1 cellular context compared by ENCODE assay signal in genomic region chr7:99380823-99381663, GRCh38.
TF ChIP-seq lines count a peak whose summit lies in the region.

No MANE protein-coding gene starts in this region.

TF ChIP-seq in GM12878, 131 proteins besides CTCF, POLR2A, EP300 and RAD21 (continues in another document):
- TF ChIP-seq ZNF207 (IDR thresholded peaks at IDR 0.05; ENCODE audit: borderline replicate concordance) (no peak), ZBED1 (IDR thresholded peaks at IDR 0.05; ENCODE audit: borderline replicate concordance) (peak; percentile 3), RELB (IDR thresholded peaks at IDR 0.05; ENCODE audit: low read depth) (peak; percentile 9), ETV6 (conservative IDR thresholded peaks at IDR 0.05 in 1 of 2, IDR thresholded peaks at IDR 0.05 in 1 of 2; ENCODE audit: borderline replicate concordance in 1 of 2, low read depth in 1 of 2) (peak in 1 of 2 experiments; percentile 50; a peak in 1 of 4 replicates), NRF1 (conservative IDR thresholded peaks at IDR 0.05; ENCODE audit: low read depth, low read length) (peak; percentile 45), SMAD1 (IDR thresholded peaks at IDR 0.05; ENCODE audit: low read depth, partially characterized antibody) (peak; percentile 35), NFYA (IDR thresholded peaks at IDR 0.05; ENCODE audit: borderline replicate concordance, low read depth, low read length) (no peak), ZNF622 (IDR thresholded peaks at IDR 0.05) (no peak), ZNF274 (IDR thresholded peaks at IDR 0.05; ENCODE audit: insufficient read depth, insufficient read length) (no peak), SREBF2 (IDR thresholded peaks at IDR 0.05; ENCODE audit: low read length) (no peak), PAX5 (IDR thresholded peaks at IDR 0.05; ENCODE audit: borderline replicate concordance, low read depth, low read length) (peak; percentile 50), REST (IDR thresholded peaks at IDR 0.05; ENCODE audit: low read depth, low read length) (no peak), SMAD5 (IDR thresholded peaks at IDR 0.05; ENCODE audit: low read depth) (peak; percentile 64; the same call in 1 of the 2 replicates), SIN3A (IDR thresholded peaks at IDR 0.05; ENCODE audit: low read depth, low read length) (peak; percentile 69; the same call in 1 of the 2 replicates), RELA (IDR thresholded peaks at IDR 0.05; ENCODE audit: borderline replicate concordance, partially characterized antibody) (peak; percentile 84), KLF5 (IDR thresholded peaks at IDR 0.05; ENCODE audit: partially characterized antibody) (peak; percentile 22), CBX3 (IDR thresholded peaks at IDR 0.05; ENCODE audit: borderline replicate concordance, low read depth) (no peak), HDGF (IDR thresholded peaks at IDR 0.05) (peak; percentile 91; the same call in 1 of the 2 replicates), NKRF (conservative IDR thresholded peaks at IDR 0.05) (0 out of 2 replicates have a peak, but pooled peaks have one; percentile 17), BRCA1 (IDR thresholded peaks at IDR 0.05; ENCODE audit: low read depth, low read length) (no peak), SUZ12 (IDR thresholded peaks at IDR 0.05; ENCODE audit: unreplicated experiment) (no peak), WRNIP1 (IDR thresholded peaks at IDR 0.05; ENCODE audit: borderline replicate concordance, low read depth, low read length) (no peak), STAT1 (conservative IDR thresholded peaks at IDR 0.05) (no peak), ZNF217 (IDR thresholded peaks at IDR 0.05) (no peak), MYC (IDR thresholded peaks at IDR 0.05; ENCODE audit: insufficient read depth, insufficient read length, insufficient replicate concordance, low read length, severe bottlenecking) (peak; percentile 93), TBL1XR1 (IDR thresholded peaks at IDR 0.05; ENCODE audit: low read depth, low read length) (no peak), IRF3 (IDR thresholded peaks at IDR 0.05) (no peak), FOXM1 (IDR thresholded peaks at IDR 0.05; ENCODE audit: low read depth, low read length) (no peak), PAX8 (IDR thresholded peaks at IDR 0.05) (no peak), POLR2AphosphoS5 (IDR thresholded peaks at IDR 0.05; ENCODE audit: low read length) (peak; percentile 93), ZBTB11 (CRISPR knock-in tag; IDR thresholded peaks at IDR 0.05) (no peak), HDAC6 (IDR thresholded peaks at IDR 0.05; ENCODE audit: unreplicated experiment) (peak; percentile 43), TCF12 (IDR thresholded peaks at IDR 0.05; ENCODE audit: low read depth, low read length) (peak; percentile 61; the same call in 1 of the 2 replicates), CBFB (IDR thresholded peaks at IDR 0.05; ENCODE audit: low read depth) (peak; percentile 65; the same call in 1 of the 2 replicates), NR2C2 (IDR thresholded peaks at IDR 0.05; ENCODE audit: borderline replicate concordance, control insufficient read depth, insufficient read length, low read depth) (no peak), ASH2L (IDR thresholded peaks at IDR 0.05; ENCODE audit: borderline replicate concordance, low read depth) (no peak)
- TF ChIP-seq, protein P1, sequence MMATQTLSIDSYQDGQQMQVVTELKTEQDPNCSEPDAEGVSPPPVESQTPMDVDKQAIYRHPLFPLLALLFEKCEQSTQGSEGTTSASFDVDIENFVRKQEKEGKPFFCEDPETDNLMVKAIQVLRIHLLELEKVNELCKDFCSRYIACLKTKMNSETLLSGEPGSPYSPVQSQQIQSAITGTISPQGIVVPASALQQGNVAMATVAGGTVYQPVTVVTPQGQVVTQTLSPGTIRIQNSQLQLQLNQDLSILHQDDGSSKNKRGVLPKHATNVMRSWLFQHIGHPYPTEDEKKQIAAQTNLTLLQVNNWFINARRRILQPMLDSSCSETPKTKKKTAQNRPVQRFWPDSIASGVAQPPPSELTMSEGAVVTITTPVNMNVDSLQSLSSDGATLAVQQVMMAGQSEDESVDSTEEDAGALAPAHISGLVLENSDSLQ (IDR thresholded peaks at IDR 0.05) = no peak
- TF ChIP-seq, protein P2, sequence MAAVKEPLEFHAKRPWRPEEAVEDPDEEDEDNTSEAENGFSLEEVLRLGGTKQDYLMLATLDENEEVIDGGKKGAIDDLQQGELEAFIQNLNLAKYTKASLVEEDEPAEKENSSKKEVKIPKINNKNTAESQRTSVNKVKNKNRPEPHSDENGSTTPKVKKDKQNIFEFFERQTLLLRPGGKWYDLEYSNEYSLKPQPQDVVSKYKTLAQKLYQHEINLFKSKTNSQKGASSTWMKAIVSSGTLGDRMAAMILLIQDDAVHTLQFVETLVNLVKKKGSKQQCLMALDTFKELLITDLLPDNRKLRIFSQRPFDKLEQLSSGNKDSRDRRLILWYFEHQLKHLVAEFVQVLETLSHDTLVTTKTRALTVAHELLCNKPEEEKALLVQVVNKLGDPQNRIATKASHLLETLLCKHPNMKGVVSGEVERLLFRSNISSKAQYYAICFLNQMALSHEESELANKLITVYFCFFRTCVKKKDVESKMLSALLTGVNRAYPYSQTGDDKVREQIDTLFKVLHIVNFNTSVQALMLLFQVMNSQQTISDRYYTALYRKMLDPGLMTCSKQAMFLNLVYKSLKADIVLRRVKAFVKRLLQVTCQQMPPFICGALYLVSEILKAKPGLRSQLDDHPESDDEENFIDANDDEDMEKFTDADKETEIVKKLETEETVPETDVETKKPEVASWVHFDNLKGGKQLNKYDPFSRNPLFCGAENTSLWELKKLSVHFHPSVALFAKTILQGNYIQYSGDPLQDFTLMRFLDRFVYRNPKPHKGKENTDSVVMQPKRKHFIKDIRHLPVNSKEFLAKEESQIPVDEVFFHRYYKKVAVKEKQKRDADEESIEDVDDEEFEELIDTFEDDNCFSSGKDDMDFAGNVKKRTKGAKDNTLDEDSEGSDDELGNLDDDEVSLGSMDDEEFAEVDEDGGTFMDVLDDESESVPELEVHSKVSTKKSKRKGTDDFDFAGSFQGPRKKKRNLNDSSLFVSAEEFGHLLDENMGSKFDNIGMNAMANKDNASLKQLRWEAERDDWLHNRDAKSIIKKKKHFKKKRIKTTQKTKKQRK (IDR thresholded peaks at IDR 0.05; ENCODE audit: low read depth, low read length) = no peak
- TF ChIP-seq, protein P3, sequence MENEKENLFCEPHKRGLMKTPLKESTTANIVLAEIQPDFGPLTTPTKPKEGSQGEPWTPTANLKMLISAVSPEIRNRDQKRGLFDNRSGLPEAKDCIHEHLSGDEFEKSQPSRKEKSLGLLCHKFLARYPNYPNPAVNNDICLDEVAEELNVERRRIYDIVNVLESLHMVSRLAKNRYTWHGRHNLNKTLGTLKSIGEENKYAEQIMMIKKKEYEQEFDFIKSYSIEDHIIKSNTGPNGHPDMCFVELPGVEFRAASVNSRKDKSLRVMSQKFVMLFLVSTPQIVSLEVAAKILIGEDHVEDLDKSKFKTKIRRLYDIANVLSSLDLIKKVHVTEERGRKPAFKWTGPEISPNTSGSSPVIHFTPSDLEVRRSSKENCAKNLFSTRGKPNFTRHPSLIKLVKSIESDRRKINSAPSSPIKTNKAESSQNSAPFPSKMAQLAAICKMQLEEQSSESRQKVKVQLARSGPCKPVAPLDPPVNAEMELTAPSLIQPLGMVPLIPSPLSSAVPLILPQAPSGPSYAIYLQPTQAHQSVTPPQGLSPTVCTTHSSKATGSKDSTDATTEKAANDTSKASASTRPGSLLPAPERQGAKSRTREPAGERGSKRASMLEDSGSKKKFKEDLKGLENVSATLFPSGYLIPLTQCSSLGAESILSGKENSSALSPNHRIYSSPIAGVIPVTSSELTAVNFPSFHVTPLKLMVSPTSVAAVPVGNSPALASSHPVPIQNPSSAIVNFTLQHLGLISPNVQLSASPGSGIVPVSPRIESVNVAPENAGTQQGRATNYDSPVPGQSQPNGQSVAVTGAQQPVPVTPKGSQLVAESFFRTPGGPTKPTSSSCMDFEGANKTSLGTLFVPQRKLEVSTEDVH (IDR thresholded peaks at IDR 0.05; ENCODE audit: low read depth, partially characterized antibody) = no peak
- TF ChIP-seq, protein P4, sequence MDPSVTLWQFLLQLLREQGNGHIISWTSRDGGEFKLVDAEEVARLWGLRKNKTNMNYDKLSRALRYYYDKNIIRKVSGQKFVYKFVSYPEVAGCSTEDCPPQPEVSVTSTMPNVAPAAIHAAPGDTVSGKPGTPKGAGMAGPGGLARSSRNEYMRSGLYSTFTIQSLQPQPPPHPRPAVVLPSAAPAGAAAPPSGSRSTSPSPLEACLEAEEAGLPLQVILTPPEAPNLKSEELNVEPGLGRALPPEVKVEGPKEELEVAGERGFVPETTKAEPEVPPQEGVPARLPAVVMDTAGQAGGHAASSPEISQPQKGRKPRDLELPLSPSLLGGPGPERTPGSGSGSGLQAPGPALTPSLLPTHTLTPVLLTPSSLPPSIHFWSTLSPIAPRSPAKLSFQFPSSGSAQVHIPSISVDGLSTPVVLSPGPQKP (IDR thresholded peaks at IDR 0.05; ENCODE audit: low read depth, low read length) = peak; percentile 98
